In genomic region chr9:133427658-133428348, GRCh38 we compare ENCODE assay signal across 16 cellular contexts. TPM values are rescaled to one million over a fixed set of nuclear protein-coding genes. Genes with fewer than 3 reads are reported as not detected.
DNase-seq lines count a peak whose midpoint lies in the region; ATAC-seq, FAIRE-seq and TF ChIP-seq lines count a peak whose summit lies in the region.
"Had no signal": no experiment of that assay in that cellular context is flagged by ENCODE, and none has a peak within 500 bp of the region (broad histone marks: within the 10 kb centered on the region; RNA-seq: fewer than 3 reads in every experiment).

No MANE protein-coding gene starts in this region.

- H3K9me3 Mint-ChIP-seq in activated naive CD8-positive, alpha-beta T cell treated with anti-CD3 and anti-CD28 coated beads, Interleukin-2, amount 10 ng/mL, durations not matched to agents 7 days and 5 days, result no peaks in the 10 kb centered on the region
- no peaks in the 10 kb centered on the region for H3K9me3 Mint-ChIP-seq in activated CD8-positive, alpha-beta memory T cell treated with anti-CD3 and anti-CD28 coated beads, Interleukin-2, amount 10 ng/mL, durations not matched to agents 7 days and 5 days (ENCODE audit: low read depth)

- H3K4me3 ChIP-seq in mesendoderm (ENCODE audit: low read length), result peak overlapping the region; percentile 16
- H3K4me3 ChIP-seq: MG63 had no signal

- H3K79me2 ChIP-seq in mesendoderm (ENCODE audit: control insufficient read depth, insufficient read depth, low read length), result no peaks in the 10 kb centered on the region

- peak overlapping the region; percentile 45 for H3K56ac ChIP-seq in mesendoderm (ENCODE audit: low read length)

- no peak overlapping the region for H2BK15ac ChIP-seq in mesendoderm (replicated peaks; ENCODE audit: low read depth)

- WGBS in mesendoderm (ENCODE audit: extremely low coverage, insufficient coverage, low lambda C conversion rate), result no CpG with 5 or more reads among the region's 10 CpGs

- no peak overlapping the region for H3K27ac ChIP-seq in mesendoderm (ENCODE audit: low read depth, low read length)
- H3K27ac ChIP-seq: BLaER1 treated with 17β-estradiol and CSF1 and Interleukin-3, amounts not matched to agents 10 nM and 100 nM had no signal

- no peaks in the 10 kb centered on the region for H3K27me3 ChIP-seq in mesendoderm (ENCODE audit: insufficient read depth, low read length, poor library complexity)
- H3K27me3 ChIP-seq: MG63 had no signal

- no peak overlapping the region for H3K18ac ChIP-seq in mesendoderm (ENCODE audit: low read length)

- peaks cover 34% of the 10 kb centered on the region for H3K27me3 Mint-ChIP-seq in activated naive CD8-positive, alpha-beta T cell treated with anti-CD3 and anti-CD28 coated beads, Interleukin-2, amount 10 ng/mL, durations not matched to agents 7 days and 5 days
- peaks cover 23% of the 10 kb centered on the region for H3K27me3 Mint-ChIP-seq in activated CD8-positive, alpha-beta memory T cell treated with anti-CD3 and anti-CD28 coated beads, Interleukin-2, amount 10 ng/mL, durations not matched to agents 7 days and 5 days

- H2AK5ac ChIP-seq in mesendoderm (ENCODE audit: low read length), result no peak overlapping the region

- TF ChIP-seq CTCF in D721Med (IDR thresholded peaks at IDR 0.05; ENCODE audit: insufficient read depth, missing control alignments), result no peak

- H3K79me1 ChIP-seq in mesendoderm (ENCODE audit: low read length), result no peaks in the 10 kb centered on the region

- ATAC-seq in activated naive CD8-positive, alpha-beta T cell treated with anti-CD3 and anti-CD28 coated beads, Interleukin-2, amount 10 ng/mL, durations not matched to agents 7 days and 5 days (ENCODE audit: low read depth), result no peak
- no peak for ATAC-seq in activated CD8-positive, alpha-beta memory T cell treated with anti-CD3 and anti-CD28 coated beads, Interleukin-2, amount 10 ng/mL, durations not matched to agents 7 days and 5 days
- no peak for ATAC-seq in HG02870 (IDR thresholded peaks at IDR 0.05; ENCODE audit: unreplicated experiment)

- DNase-seq in 8988T (peak; percentile 31), D721Med (ENCODE audit: insufficient read length, low spot score) (peak; percentile 16), mesendoderm (peak; percentile 30), NCI-H524 treated with DMSO at 0.1 percent for 48 hours (lab: John Stamatoyannopoulos, UW) (no peak), NAMALWA (ENCODE audit: low spot score) (no peak)
- DNase-seq in activated naive CD8-positive, alpha-beta T cell treated with anti-CD3 and anti-CD28 coated beads, Interleukin-2, amount 10 ng/mL, durations not matched to agents 7 days and 5 days, result no peak
- no peak for DNase-seq in activated CD8-positive, alpha-beta memory T cell treated with anti-CD3 and anti-CD28 coated beads, Interleukin-2, amount 10 ng/mL, durations not matched to agents 7 days and 5 days
- DNase-seq: amniotic stem cell; foreskin melanocyte; MG63; posterior cingulate gyrus; stimulated activated CD4-positive, alpha-beta T cell treated with anti-CD3 and anti-CD28 coated beads, Interleukin-2, amount 100 ng/mL, for 24 hours; stimulated activated naive CD4-positive, alpha-beta T cell treated with Interleukin-2 at 50 U/mL for 16 hours; T1000 had no signal

- CTCF ChIA-PET in activated CD8-positive, alpha-beta memory T cell treated with anti-CD3 and anti-CD28 coated beads, Interleukin-2, amount 10 ng/mL, durations not matched to agents 7 days and 5 days (lab: Charles Lee), result no interaction called here

- peaks cover 2% of the 10 kb centered on the region for H3K4me1 ChIP-seq in mesendoderm (ENCODE audit: control insufficient read depth, low read depth, low read length)

- no peak overlapping the region for H2BK120ac ChIP-seq in mesendoderm (ENCODE audit: low read depth, low read length)

- peak overlapping the region; percentile 73 for H3K4me2 ChIP-seq in mesendoderm (ENCODE audit: low read length)
- H3K4me2 ChIP-seq: BLaER1 treated with 17β-estradiol and CSF1 and Interleukin-3, amounts not matched to agents 10 nM and 100 nM had no signal

- no peak overlapping the region for H2BK5ac ChIP-seq in mesendoderm (ENCODE audit: low read length)

- no peak for FAIRE-seq in D721Med (lab: Jason Lieb, UNC)

- H3K23ac ChIP-seq in mesendoderm (ENCODE audit: low read length), result no peak overlapping the region

- POLR2A ChIA-PET in activated naive CD8-positive, alpha-beta T cell treated with anti-CD3 and anti-CD28 coated beads, Interleukin-2, amount 10 ng/mL, durations not matched to agents 7 days and 5 days (lab: Charles Lee), result interaction anchor here (0.6 kb wide), 1 partner anchor 8 kb away, joined by 3 read pairs; no protein-coding TSS in a partner anchor

- H4K5ac ChIP-seq in mesendoderm (ENCODE audit: low read length), result no peak overlapping the region

- no peak overlapping the region for H3K27ac Mint-ChIP-seq in activated naive CD8-positive, alpha-beta T cell treated with anti-CD3 and anti-CD28 coated beads, Interleukin-2, amount 10 ng/mL, durations not matched to agents 7 days and 5 days
- no peak overlapping the region for H3K27ac Mint-ChIP-seq in activated CD8-positive, alpha-beta memory T cell treated with anti-CD3 and anti-CD28 coated beads, Interleukin-2, amount 10 ng/mL, durations not matched to agents 7 days and 5 days

- no peak overlapping the region for H4K8ac ChIP-seq in mesendoderm (ENCODE audit: low read depth, low read length)

- peaks cover 4% of the 10 kb centered on the region for H3K4me1 Mint-ChIP-seq in activated naive CD8-positive, alpha-beta T cell treated with anti-CD3 and anti-CD28 coated beads, Interleukin-2, amount 10 ng/mL, durations not matched to agents 7 days and 5 days
- H3K4me1 Mint-ChIP-seq in activated CD8-positive, alpha-beta memory T cell treated with anti-CD3 and anti-CD28 coated beads, Interleukin-2, amount 10 ng/mL, durations not matched to agents 7 days and 5 days, result peaks cover 9% of the 10 kb centered on the region

- H3K4ac ChIP-seq in mesendoderm (ENCODE audit: low read depth, low read length), result no peak overlapping the region

- peak overlapping the region; percentile 74 for H3K9ac ChIP-seq in mesendoderm (ENCODE audit: low read length)
- H3K9ac ChIP-seq: BLaER1 treated with 17β-estradiol and CSF1 and Interleukin-3, amounts not matched to agents 10 nM and 100 nM had no signal

- H3K4me3 Mint-ChIP-seq in activated naive CD8-positive, alpha-beta T cell treated with anti-CD3 and anti-CD28 coated beads, Interleukin-2, amount 10 ng/mL, durations not matched to agents 7 days and 5 days, result peak overlapping the region; percentile 16
- no peak overlapping the region for H3K4me3 Mint-ChIP-seq in activated CD8-positive, alpha-beta memory T cell treated with anti-CD3 and anti-CD28 coated beads, Interleukin-2, amount 10 ng/mL, durations not matched to agents 7 days and 5 days

- no peaks in the 10 kb centered on the region for H3K36me3 Mint-ChIP-seq in activated naive CD8-positive, alpha-beta T cell treated with anti-CD3 and anti-CD28 coated beads, Interleukin-2, amount 10 ng/mL, durations not matched to agents 7 days and 5 days
- H3K36me3 Mint-ChIP-seq in activated CD8-positive, alpha-beta memory T cell treated with anti-CD3 and anti-CD28 coated beads, Interleukin-2, amount 10 ng/mL, durations not matched to agents 7 days and 5 days, result no peaks in the 10 kb centered on the region

- no peaks in the 10 kb centered on the region for H3K36me3 ChIP-seq in mesendoderm (ENCODE audit: control insufficient read depth, insufficient read depth, low read length)
- H3K36me3 ChIP-seq: BLaER1 treated with 17β-estradiol and CSF1 and Interleukin-3, amounts not matched to agents 10 nM and 100 nM; MG63 had no signal

RNA-seq across cellular contexts. Expression of gene ADAMTS13, which starts 5.6 kb away (rescaled TPM):
- total RNA-seq in activated naive CD8-positive, alpha-beta T cell treated with anti-CD3 and anti-CD28 coated beads, Interleukin-2, amount 10 ng/mL, durations not matched to agents 7 days and 5 days, result 1 to 10 TPM; 3.2 to 3.5 TPM
- polyA plus RNA-seq in mesendoderm (2013, experiment 1 of 2), result 0.45 TPM
- 0.46 TPM for polyA plus RNA-seq in mesendoderm (2013, experiment 2 of 2)
- 1 to 10 TPM; 2.6 to 2.7 TPM for total RNA-seq in activated CD8-positive, alpha-beta memory T cell treated with anti-CD3 and anti-CD28 coated beads, Interleukin-2, amount 10 ng/mL, durations not matched to agents 7 days and 5 days

RNA-seq across cellular contexts. Expression of gene REXO4, which starts 10.0 kb away (rescaled TPM):
- total RNA-seq in activated naive CD8-positive, alpha-beta T cell treated with anti-CD3 and anti-CD28 coated beads, Interleukin-2, amount 10 ng/mL, durations not matched to agents 7 days and 5 days, result 10 to 100 TPM; 28.9 to 30.8 TPM
- polyA plus RNA-seq in mesendoderm (2013, experiment 1 of 2), result 39.7 TPM
- 41.3 TPM for polyA plus RNA-seq in mesendoderm (2013, experiment 2 of 2)
- total RNA-seq in activated CD8-positive, alpha-beta memory T cell treated with anti-CD3 and anti-CD28 coated beads, Interleukin-2, amount 10 ng/mL, durations not matched to agents 7 days and 5 days, result 10 to 100 TPM; 27.5 to 34.1 TPM

RNA-seq across cellular contexts. Expression of gene CACFD1, which starts 32.0 kb away (rescaled TPM):
- total RNA-seq in activated naive CD8-positive, alpha-beta T cell treated with anti-CD3 and anti-CD28 coated beads, Interleukin-2, amount 10 ng/mL, durations not matched to agents 7 days and 5 days, result 1 to 10 TPM; 2.2 to 2.3 TPM
- polyA plus RNA-seq in mesendoderm (2013, experiment 1 of 2), result 3.4 TPM
- 4.1 TPM for polyA plus RNA-seq in mesendoderm (2013, experiment 2 of 2)
- total RNA-seq in activated CD8-positive, alpha-beta memory T cell treated with anti-CD3 and anti-CD28 coated beads, Interleukin-2, amount 10 ng/mL, durations not matched to agents 7 days and 5 days, result 1 to 10 TPM in 1 of 2 experiments, under 1 TPM in 1; 0.38 to 1.1 TPM

RNA-seq across cellular contexts. Expression of gene SLC2A6, which starts 51.1 kb away (rescaled TPM):
- 1 to 10 TPM; 6.3 to 7.1 TPM for total RNA-seq in activated naive CD8-positive, alpha-beta T cell treated with anti-CD3 and anti-CD28 coated beads, Interleukin-2, amount 10 ng/mL, durations not matched to agents 7 days and 5 days
- 12.9 TPM for polyA plus RNA-seq in mesendoderm (2013, experiment 1 of 2)
- 12.7 TPM for polyA plus RNA-seq in mesendoderm (2013, experiment 2 of 2)
- 1 to 10 TPM; 5.5 to 9.9 TPM for total RNA-seq in activated CD8-positive, alpha-beta memory T cell treated with anti-CD3 and anti-CD28 coated beads, Interleukin-2, amount 10 ng/mL, durations not matched to agents 7 days and 5 days

RNA-seq across cellular contexts. Expression of gene STKLD1, which starts 51.6 kb away (rescaled TPM):
- total RNA-seq in activated naive CD8-positive, alpha-beta T cell treated with anti-CD3 and anti-CD28 coated beads, Interleukin-2, amount 10 ng/mL, durations not matched to agents 7 days and 5 days, result under 1 TPM; 0.17 to 0.91 TPM
- polyA plus RNA-seq in mesendoderm (2013, experiment 1 of 2), result 0.11 TPM
- polyA plus RNA-seq in mesendoderm (2013, experiment 2 of 2), result not detected
- 1 to 10 TPM in 1 of 2 experiments, under 1 TPM in 1; 0.20 to 1.4 TPM for total RNA-seq in activated CD8-positive, alpha-beta memory T cell treated with anti-CD3 and anti-CD28 coated beads, Interleukin-2, amount 10 ng/mL, durations not matched to agents 7 days and 5 days

Comparison
In these comparisons a context has a peak if more than half of its experiments do, and no peak if none do; other contexts are left out.
1. DNase-seq: peak in 8988T (single experiment), D721Med (single experiment) and mesendoderm (single experiment); none in activated naive CD8-positive, alpha-beta T cell treated with anti-CD3 and anti-CD28 coated beads, Interleukin-2, amount 10 ng/mL, durations not matched to agents 7 days and 5 days (single experiment), NCI-H524 treated with DMSO at 0.1 percent for 48 hours (single experiment), activated CD8-positive, alpha-beta memory T cell treated with anti-CD3 and anti-CD28 coated beads, Interleukin-2, amount 10 ng/mL, durations not matched to agents 7 days and 5 days (single experiment) and NAMALWA (single experiment).